ENCODE assay signal across 9 cellular contexts in the genomic region with DNA sequence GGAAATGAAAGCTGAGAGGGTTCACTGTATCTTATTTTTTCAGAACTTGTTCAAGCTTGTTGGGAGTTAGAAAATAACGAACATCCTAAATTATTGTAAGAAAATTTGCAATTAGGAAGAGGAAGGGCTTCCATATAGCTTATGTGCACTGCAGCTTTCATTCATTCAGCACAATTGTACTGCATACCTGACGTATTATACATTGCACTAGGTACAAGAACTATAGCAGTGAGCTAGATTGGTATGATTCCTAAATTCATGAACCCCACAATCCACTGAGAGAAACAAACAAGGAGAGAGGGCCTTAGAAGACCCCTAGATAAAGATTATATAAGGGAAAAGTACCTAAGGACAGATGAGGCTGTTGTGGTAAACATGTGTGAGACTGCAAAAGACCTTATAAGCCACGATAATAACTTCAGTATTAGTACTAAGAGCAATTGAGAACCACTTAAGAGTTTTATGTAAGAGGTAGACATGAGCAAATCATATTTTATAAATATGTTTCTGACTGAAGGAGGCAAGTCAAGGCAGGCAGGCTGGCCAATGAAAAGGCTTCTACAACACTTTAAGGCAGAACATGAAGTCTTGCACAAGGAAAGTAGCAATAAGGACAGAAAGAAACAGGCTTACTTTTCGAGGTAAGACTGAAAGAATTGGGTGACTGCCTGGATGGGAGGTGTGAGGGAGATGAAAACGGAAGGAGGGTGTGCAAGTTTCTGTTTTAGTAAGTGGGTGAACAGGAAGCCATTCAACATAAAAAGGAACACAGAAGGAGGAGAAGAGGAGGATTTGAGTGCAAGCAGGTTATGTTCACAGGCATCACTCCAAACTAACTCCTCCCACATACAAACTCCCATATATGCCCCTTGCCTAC.
A peak's percentile ranks its signal among the peaks of the same experiment; 100 is the strongest.
DNase-seq lines count a peak whose midpoint lies in the region; ATAC-seq and TF ChIP-seq lines count a peak whose summit lies in the region.
"Had no signal": no experiment of that assay in that cellular context is flagged by ENCODE, and none has a peak within 500 bp of the region (broad histone marks: within the 10 kb centered on the region; RNA-seq: fewer than 3 reads in every experiment).

No MANE protein-coding gene starts in this region.

- no peaks in the 10 kb centered on the region for H3K9me3 ChIP-seq in CD8-positive, alpha-beta T cell (ENCODE audit: low read length)
- H3K9me3 ChIP-seq in upper lobe of right lung (no peaks in the 10 kb centered on the region), heart right ventricle (no peaks in the 10 kb centered on the region)

- peak overlapping the region; percentile 58 for H3K27ac ChIP-seq in CD8-positive, alpha-beta T cell (ENCODE audit: low read depth, low read length)
- H3K27ac ChIP-seq in upper lobe of right lung, result peak overlapping the region; percentile 27
- peak overlapping the region in 1 of 10 donors; percentile 6 for H3K27ac ChIP-seq in heart right ventricle

- POLR2A ChIA-PET in CD8-positive, alpha-beta T cell (lab: Charles Lee), result interaction anchor here (0.8 to 4.9 kb wide), 5 partner anchors 9 to 78 kb away, joined by 3 to 22 read pairs (median 4); partner anchors contain the start of gene LRRN3

- H3K4me3 ChIP-seq in CD8-positive, alpha-beta T cell (ENCODE audit: low read depth, low read length), result peak overlapping the region; percentile 47
- H3K4me3 ChIP-seq in upper lobe of right lung (no peak overlapping the region), heart right ventricle (no peak overlapping the region)

- CTCF ChIA-PET in CD8-positive, alpha-beta T cell (lab: Charles Lee), result interaction anchor here (0.8 to 1.7 kb wide), 3 partner anchors 8 to 82 kb away, joined by 3 to 7 read pairs (median 3); no protein-coding TSS in a partner anchor
- CTCF ChIA-PET in activated naive CD4-positive, alpha-beta T cell treated with anti-CD3 and anti-CD28 coated beads, Interleukin-2, amount 10 ng/mL, durations not matched to agents 7 days and 5 days (lab: Charles Lee), result no interaction called here

- H3K4me1 Mint-ChIP-seq in CD8-positive, alpha-beta T cell (ENCODE audit: low read depth), result peaks cover 74% of the 10 kb centered on the region
- peaks cover 70% of the 10 kb centered on the region for H3K4me1 Mint-ChIP-seq in activated naive CD4-positive, alpha-beta T cell treated with anti-CD3 and anti-CD28 coated beads, Interleukin-2, amount 10 ng/mL, durations not matched to agents 7 days and 5 days

- peak in 5 of 7 experiments; percentile 3 to 58 (median 25) for DNase-seq in CD8-positive, alpha-beta T cell
- DNase-seq in activated naive CD4-positive, alpha-beta T cell treated with anti-CD3 and anti-CD28 coated beads, Interleukin-2, amount 10 ng/mL, durations not matched to agents 7 days and 5 days, result peak; percentile 70
- DNase-seq in upper lobe of right lung, result no peak
- DNase-seq in heart right ventricle, result no peak
- DNase-seq in HuH-7 (ENCODE audit: low spot score), result no peak
- no peak for DNase-seq in NCI-H2196 treated with DMSO at 0.1 percent for 48 hours (lab: John Stamatoyannopoulos, UW; ENCODE audit: unreplicated experiment)

- no peaks in the 10 kb centered on the region for H3K36me3 Mint-ChIP-seq in CD8-positive, alpha-beta T cell
- H3K36me3 Mint-ChIP-seq in activated naive CD4-positive, alpha-beta T cell treated with anti-CD3 and anti-CD28 coated beads, Interleukin-2, amount 10 ng/mL, durations not matched to agents 7 days and 5 days, result peaks cover 27% of the 10 kb centered on the region

- no peaks in the 10 kb centered on the region for H3K27me3 ChIP-seq in CD8-positive, alpha-beta T cell (ENCODE audit: insufficient read depth, low read length)
- H3K27me3 ChIP-seq in upper lobe of right lung, result no peaks in the 10 kb centered on the region
- H3K27me3 ChIP-seq in heart right ventricle, result no peaks in the 10 kb centered on the region

- H3K36me3 ChIP-seq in CD8-positive, alpha-beta T cell (ENCODE audit: insufficient read depth, low read length), result no peaks in the 10 kb centered on the region
- H3K36me3 ChIP-seq in upper lobe of right lung (no peaks in the 10 kb centered on the region), heart right ventricle (no peaks in the 10 kb centered on the region)

- peaks cover 2% of the 10 kb centered on the region for H3K9me3 Mint-ChIP-seq in CD8-positive, alpha-beta T cell
- H3K9me3 Mint-ChIP-seq in activated naive CD4-positive, alpha-beta T cell treated with anti-CD3 and anti-CD28 coated beads, Interleukin-2, amount 10 ng/mL, durations not matched to agents 7 days and 5 days, result peaks cover 3% of the 10 kb centered on the region
- H3K9me3 Mint-ChIP-seq: neural crest cell had no signal

- peak overlapping the region; percentile 74 for H3K4me3 Mint-ChIP-seq in CD8-positive, alpha-beta T cell
- peak overlapping the region; percentile 70 for H3K4me3 Mint-ChIP-seq in activated naive CD4-positive, alpha-beta T cell treated with anti-CD3 and anti-CD28 coated beads, Interleukin-2, amount 10 ng/mL, durations not matched to agents 7 days and 5 days
- H3K4me3 Mint-ChIP-seq: neural crest cell had no signal

- intact Hi-C loops in CD8-positive, alpha-beta T cell (cut with DNase I, micrococcal nuclease), result loop anchor here (1.0 to 5.0 kb wide), 6 partner anchors 11 to 78 kb away; partner anchors contain the start of gene LRRN3 (in 1 of the 2)
- intact Hi-C loops in upper lobe of right lung (cut with DNase I), result no loop called here
- intact Hi-C loops in heart right ventricle (cut with DNase I), result no loop called here

- H3K27ac Mint-ChIP-seq in CD8-positive, alpha-beta T cell, result peak overlapping the region; percentile 89
- H3K27ac Mint-ChIP-seq in activated naive CD4-positive, alpha-beta T cell treated with anti-CD3 and anti-CD28 coated beads, Interleukin-2, amount 10 ng/mL, durations not matched to agents 7 days and 5 days, result peak overlapping the region; percentile 95

- WGBS in heart right ventricle, 2 donors, result 72 to 78% methylated on average over 5 of the region's 5 CpGs

- no peaks in the 10 kb centered on the region for H3K27me3 Mint-ChIP-seq in CD8-positive, alpha-beta T cell (ENCODE audit: low read depth)
- H3K27me3 Mint-ChIP-seq in activated naive CD4-positive, alpha-beta T cell treated with anti-CD3 and anti-CD28 coated beads, Interleukin-2, amount 10 ng/mL, durations not matched to agents 7 days and 5 days, result no peaks in the 10 kb centered on the region

- peak; percentile 80 for ATAC-seq in CD8-positive, alpha-beta T cell
- peak; percentile 96 for ATAC-seq in GM19452 (IDR thresholded peaks at IDR 0.05; ENCODE audit: unreplicated experiment)
- ATAC-seq in HG03378 (IDR thresholded peaks at IDR 0.05; ENCODE audit: unreplicated experiment), result peak; percentile 98
- ATAC-seq in upper lobe of right lung, result peak; percentile 90
- ATAC-seq in heart right ventricle, result no peak

- no peak for TF ChIP-seq CTCF in CD8-positive, alpha-beta T cell (IDR thresholded peaks at IDR 0.05)
- TF ChIP-seq CTCF in upper lobe of right lung (IDR thresholded peaks at IDR 0.05) (no peak), heart right ventricle (IDR thresholded peaks at IDR 0.05) (no peak)

- H3K4me1 ChIP-seq in CD8-positive, alpha-beta T cell (ENCODE audit: insufficient read depth, low read length), result peaks cover 84% of the 10 kb centered on the region
- H3K4me1 ChIP-seq in upper lobe of right lung (no peaks in the 10 kb centered on the region), heart right ventricle (peaks cover 0 to 21% (median 0%) of the 10 kb centered on the region in 9 donors)

Comparison
In these comparisons a context has a peak if more than half of its experiments do, and no peak if none do; other contexts are left out.
1. ATAC-seq: peak in CD8-positive, alpha-beta T cell (single experiment), GM19452 (single experiment), HG03378 (single experiment) and upper lobe of right lung (single experiment); none in heart right ventricle (0 of 8).
2. DNase-seq: peak in CD8-positive, alpha-beta T cell (5 of 7) and activated naive CD4-positive, alpha-beta T cell treated with anti-CD3 and anti-CD28 coated beads, Interleukin-2, amount 10 ng/mL, durations not matched to agents 7 days and 5 days (single experiment); none in upper lobe of right lung (single experiment), heart right ventricle (0 of 2), HuH-7 (single experiment) and NCI-H2196 treated with DMSO at 0.1 percent for 48 hours (single experiment).
3. intact Hi-C loops: an anchor here in CD8-positive, alpha-beta T cell (1.0 to 5.0 kb wide); none called in upper lobe of right lung and heart right ventricle.